1 cellular context compared by ENCODE assay signal in the genomic region with DNA sequence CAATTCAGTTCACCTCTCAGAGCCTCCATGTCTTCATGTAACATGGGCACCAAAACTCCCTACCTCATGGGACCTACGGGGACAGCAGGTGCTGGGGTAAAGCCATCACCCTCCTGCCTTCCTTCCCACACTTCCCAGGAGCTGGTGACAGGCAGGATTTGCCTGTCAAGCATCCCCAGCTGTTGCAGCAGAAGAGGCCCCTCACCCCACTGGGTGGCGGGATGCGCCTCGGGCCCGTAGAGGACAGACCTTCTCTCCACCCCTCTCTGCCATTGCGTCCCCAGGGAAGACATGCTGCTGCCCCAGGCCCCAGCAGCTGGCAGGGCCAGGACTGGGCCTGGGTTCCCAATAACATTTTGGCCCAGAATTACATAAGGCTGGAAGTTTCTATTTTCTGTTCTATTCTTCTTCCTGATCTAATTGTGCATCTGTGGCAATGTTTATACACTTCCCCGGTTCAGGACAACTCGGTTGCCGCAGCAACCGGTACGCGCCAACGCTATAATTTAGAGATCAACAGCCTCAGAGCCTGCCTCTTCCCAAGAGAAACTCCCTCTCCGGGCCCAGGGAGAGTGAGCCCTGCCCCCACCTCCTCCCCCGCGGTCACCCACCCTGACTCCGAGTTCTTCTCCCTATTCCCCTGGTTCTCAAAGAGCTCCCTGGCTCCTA.
TF ChIP-seq lines count a peak whose summit lies in the region.

No MANE protein-coding gene starts in this region.

TF ChIP-seq in K562, 482 proteins besides CTCF, POLR2A, EP300 and RAD21 (continued from another document):
- TF ChIP-seq, protein P1, sequence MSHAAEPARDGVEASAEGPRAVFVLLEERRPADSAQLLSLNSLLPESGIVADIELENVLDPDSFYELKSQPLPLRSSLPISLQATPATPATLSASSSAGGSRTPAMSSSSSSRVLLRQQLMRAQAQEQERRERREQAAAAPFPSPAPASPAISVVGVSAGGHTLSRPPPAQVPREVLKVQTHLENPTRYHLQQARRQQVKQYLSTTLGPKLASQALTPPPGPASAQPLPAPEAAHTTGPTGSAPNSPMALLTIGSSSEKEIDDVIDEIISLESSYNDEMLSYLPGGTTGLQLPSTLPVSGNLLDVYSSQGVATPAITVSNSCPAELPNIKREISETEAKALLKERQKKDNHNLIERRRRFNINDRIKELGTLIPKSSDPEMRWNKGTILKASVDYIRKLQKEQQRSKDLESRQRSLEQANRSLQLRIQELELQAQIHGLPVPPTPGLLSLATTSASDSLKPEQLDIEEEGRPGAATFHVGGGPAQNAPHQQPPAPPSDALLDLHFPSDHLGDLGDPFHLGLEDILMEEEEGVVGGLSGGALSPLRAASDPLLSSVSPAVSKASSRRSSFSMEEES (CRISPR knock-in tag; IDR thresholded peaks at IDR 0.05) = no peak
- no peak for TF ChIP-seq ZNF644 (tag; IDR thresholded peaks at IDR 0.05; ENCODE audit: low read depth)
